ENCODE assay signal across 8 cellular contexts in the genomic region with DNA sequence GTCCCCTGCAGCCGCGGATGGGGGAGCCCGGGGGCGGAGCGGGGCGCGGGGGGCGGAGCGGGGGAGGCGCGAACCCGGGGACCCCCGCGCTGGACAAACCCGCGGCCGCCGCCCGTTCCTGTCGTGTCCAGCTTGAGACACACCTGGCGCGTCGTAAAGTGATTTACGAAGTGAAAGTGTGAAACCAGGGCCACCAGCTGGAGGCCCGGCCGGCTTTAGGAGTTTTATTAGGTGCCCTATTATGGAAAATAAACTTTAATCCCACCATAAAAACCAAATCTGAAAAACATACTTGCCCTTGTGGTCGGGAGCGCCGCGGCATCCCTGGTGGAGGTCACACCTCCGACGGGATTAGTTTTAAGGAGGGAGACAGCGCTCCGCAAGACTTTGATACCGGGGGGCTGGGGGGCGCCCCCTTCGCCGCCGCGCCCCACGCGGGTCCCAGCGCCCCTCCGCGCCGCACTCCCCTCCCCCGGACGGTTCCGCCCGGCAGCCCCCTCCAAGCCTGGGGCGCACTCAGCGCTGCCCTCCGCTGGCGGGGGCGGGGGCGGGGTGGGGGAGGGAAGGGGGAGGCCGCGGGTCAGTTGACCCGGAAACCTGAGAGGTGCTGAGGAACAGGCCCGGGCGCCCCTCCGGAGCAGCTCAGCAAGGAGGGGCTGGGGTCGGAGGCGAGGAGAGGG. TPM values are rescaled to one million over a fixed set of nuclear protein-coding genes. Genes with fewer than 3 reads are reported as not detected.
A peak's percentile ranks its signal among the peaks of the same experiment; 100 is the strongest.
DNase-seq lines count a peak whose midpoint lies in the region; ATAC-seq and TF ChIP-seq lines count a peak whose summit lies in the region.

No MANE protein-coding gene starts in this region.

- H3K9ac ChIP-seq in SK-N-SH: no peak overlapping the region
- 0 out of 2 replicates have a peak overlapping the region, but pooled peaks have one; percentile 39 for H3K9ac ChIP-seq in OCI-LY1 (ENCODE audit: low read length)

- H3K36me3 ChIP-seq in SK-N-SH (replicated peaks in 1 of 2; ENCODE audit: control insufficient read depth in 1 of 2, insufficient read depth in 2 of 2, low read length in 1 of 2) (no peaks in the 10 kb centered on the region), OCI-LY1 (ENCODE audit: insufficient read depth, low read length) (no peaks in the 10 kb centered on the region), gastrocnemius medialis (no peaks in the 10 kb centered on the region)

- intact Hi-C loops in gastrocnemius medialis (cut with DNase I; ENCODE audit: low total_unique reads): no loop called here

- H3K79me2 ChIP-seq in SK-N-SH (ENCODE audit: insufficient read depth) (no peaks in the 10 kb centered on the region), OCI-LY1 (ENCODE audit: insufficient read depth, low read length) (no peaks in the 10 kb centered on the region)

- in situ Hi-C loops in gastrocnemius medialis (cut with MboI; ENCODE audit: low sequenced_read_pairs in 4 of 4): no loop called here

- no peak for TF ChIP-seq POLR2A in gastrocnemius medialis (IDR thresholded peaks at IDR 0.05)

- no peaks in the 10 kb centered on the region for H3K9me2 ChIP-seq in SK-N-SH
- no peaks in the 10 kb centered on the region for H3K9me2 ChIP-seq in OCI-LY1 (ENCODE audit: low read depth, low read length)

- H3K9me3 ChIP-seq in SK-N-SH: no peaks in the 10 kb centered on the region
- H3K9me3 ChIP-seq in OCI-LY1 (ENCODE audit: low read length): no peaks in the 10 kb centered on the region
- no peaks in the 10 kb centered on the region for H3K9me3 ChIP-seq in gastrocnemius medialis

- no peak for TF ChIP-seq RAD21 in SK-N-SH (IDR thresholded peaks at IDR 0.05; ENCODE audit: low read length)

- H3K4me3 ChIP-seq in SK-N-SH (ENCODE audit: low read depth in 2 of 2, low read length in 1 of 2) (peak overlapping the region; percentile 25 to 38), OCI-LY1 (ENCODE audit: low read depth, low read length, poor library complexity, severe bottlenecking) (peak overlapping the region; percentile 63), gastrocnemius medialis (peak overlapping the region in 3 of 4 donors; percentile 30 to 42 (median 40))

- H4K20me1 ChIP-seq in SK-N-SH (ENCODE audit: insufficient read depth) (peaks cover 11% of the 10 kb centered on the region), OCI-LY1 (ENCODE audit: insufficient read depth, low read length) (no peaks in the 10 kb centered on the region)

- DNase-seq in SK-N-SH (peak; percentile 58), gastrocnemius medialis (no peak), SIG-M5 (lab: John Stamatoyannopoulos, UW) (no peak), NCI-H2196 (lab: John Stamatoyannopoulos, UW; ENCODE audit: unreplicated experiment) (no peak), NCI-H446 (lab: John Stamatoyannopoulos, UW) (no peak)

- TF ChIP-seq CTCF in SK-N-SH (IDR thresholded peaks at IDR 0.05) (no peak), OCI-LY1 (IDR thresholded peaks at IDR 0.05; ENCODE audit: low read length) (no peak), gastrocnemius medialis (IDR thresholded peaks at IDR 0.05 in 4 of 5, conservative IDR thresholded peaks at IDR 0.05 in 1 of 5) (no peak)

- 9% methylated on average over 36 of the region's 64 CpGs for WGBS in SK-N-SH (ENCODE audit: low lambda C conversion rate)

- H3F3A ChIP-seq in SK-N-SH (replicated peaks; ENCODE audit: insufficient read depth) (peaks cover 3% of the 10 kb centered on the region), OCI-LY1 (ENCODE audit: insufficient read depth, low read length) (no peaks in the 10 kb centered on the region)

- CTCF ChIA-PET in SK-N-SH (lab: Yijun Ruan, JAX): interaction anchor here (1.1 to 5.1 kb wide), 2 partner anchors 30 to 273 kb away, joined by 3 to 15 read pairs; no protein-coding TSS in a partner anchor

- POLR2A ChIA-PET in SK-N-SH (lab: Yijun Ruan, JAX): no interaction called here

- TF ChIP-seq EP300 in SK-N-SH (IDR thresholded peaks at IDR 0.05; ENCODE audit: borderline replicate concordance in 1 of 2, low read depth in 1 of 2, low read length in 1 of 2): no peak

- H3K27me3 ChIP-seq in SK-N-SH (ENCODE audit: insufficient read depth) (peaks cover 91% of the 10 kb centered on the region), OCI-LY1 (ENCODE audit: insufficient read depth, low read length) (peaks cover 18% of the 10 kb centered on the region; the same call in 1 of the 2 replicates), gastrocnemius medialis (peaks cover 74 to 94% (median 88%) of the 10 kb centered on the region in 3 donors)

- ATAC-seq in SK-N-SH treated with all-trans-retinoic acid at 6 μM for 48 hours: no peak
- ATAC-seq in esophagus mucosa: peak; percentile 10
- no peak for ATAC-seq in gastrocnemius medialis

- H3K27ac ChIP-seq in SK-N-SH (ENCODE audit: low read depth in 2 of 2, low read length in 1 of 2): no peak overlapping the region
- H3K27ac ChIP-seq in OCI-LY1 (ENCODE audit: low read depth, low read length, poor library complexity, severe bottlenecking): no peak overlapping the region
- H3K27ac ChIP-seq in gastrocnemius medialis: no peak overlapping the region

- H3K4me1 ChIP-seq in SK-N-SH (ENCODE audit: control insufficient read depth in 1 of 2, insufficient read depth in 2 of 2, low read depth in 1 of 2, low read length in 1 of 2): peaks cover 10 to 15% of the 10 kb centered on the region in 2 experiments; a peak in 3 of 4 replicates
- peaks cover 17% of the 10 kb centered on the region for H3K4me1 ChIP-seq in OCI-LY1 (ENCODE audit: insufficient read depth, low read length, severe bottlenecking)
- H3K4me1 ChIP-seq in gastrocnemius medialis: peaks cover 7 to 40% of the 10 kb centered on the region in 2 donors

- H2AFZ ChIP-seq in SK-N-SH (ENCODE audit: low read depth): no peak overlapping the region
- 0 out of 2 replicates have a peak overlapping the region, but pooled peaks have one; percentile 57 for H2AFZ ChIP-seq in OCI-LY1 (ENCODE audit: low read length)

- H3K4me2 ChIP-seq in SK-N-SH (peak overlapping the region; percentile 68; the same call in 1 of the 2 replicates), OCI-LY1 (ENCODE audit: low read length) (peak overlapping the region; percentile 92)

TF ChIP-seq in SK-N-SH, 30 proteins besides CTCF, POLR2A, EP300 and RAD21 (continues in another document):
- no peak for TF ChIP-seq FOXJ3 (CRISPR knock-in tag; IDR thresholded peaks at IDR 0.05)
- TF ChIP-seq FOSL2 (IDR thresholded peaks at IDR 0.05; ENCODE audit: borderline replicate concordance, low read depth): no peak
- TF ChIP-seq RFX5 (IDR thresholded peaks at IDR 0.05; ENCODE audit: low read length): no peak
- TF ChIP-seq NRF1 (IDR thresholded peaks at IDR 0.05; ENCODE audit: low read depth, low read length): no peak
- no peak for TF ChIP-seq RXRA (IDR thresholded peaks at IDR 0.05; ENCODE audit: borderline replicate concordance, low read depth)
- TF ChIP-seq MEF2A (IDR thresholded peaks at IDR 0.05; ENCODE audit: borderline replicate concordance, low read depth): no peak
- no peak for TF ChIP-seq PBX3 (IDR thresholded peaks at IDR 0.05)
- TF ChIP-seq SIN3A (IDR thresholded peaks at IDR 0.05; ENCODE audit: borderline replicate concordance, low read depth, low read length): no peak
- no peak for TF ChIP-seq GATA2 (CRISPR knock-in tag; IDR thresholded peaks at IDR 0.05)

TF ChIP-seq in SK-N-SH treated with all-trans-retinoic acid at 6 μM for 48 hours, 23 proteins besides CTCF, POLR2A, EP300 and RAD21 (continues in another document):
- TF ChIP-seq ISL1 (CRISPR knock-in tag; IDR thresholded peaks at IDR 0.05) (no peak), CSRNP3 (CRISPR knock-in tag; IDR thresholded peaks at IDR 0.05) (no peak), ZFP30 (CRISPR knock-in tag; IDR thresholded peaks at IDR 0.05) (no peak), OSR1 (CRISPR knock-in tag; IDR thresholded peaks at IDR 0.05) (no peak), PPARA (CRISPR knock-in tag; IDR thresholded peaks at IDR 0.05; ENCODE audit: borderline replicate concordance) (no peak), TOX (CRISPR knock-in tag; IDR thresholded peaks at IDR 0.05; ENCODE audit: borderline replicate concordance) (no peak), ZFP3 (CRISPR knock-in tag; IDR thresholded peaks at IDR 0.05) (no peak)
- TF ChIP-seq, protein P1, sequence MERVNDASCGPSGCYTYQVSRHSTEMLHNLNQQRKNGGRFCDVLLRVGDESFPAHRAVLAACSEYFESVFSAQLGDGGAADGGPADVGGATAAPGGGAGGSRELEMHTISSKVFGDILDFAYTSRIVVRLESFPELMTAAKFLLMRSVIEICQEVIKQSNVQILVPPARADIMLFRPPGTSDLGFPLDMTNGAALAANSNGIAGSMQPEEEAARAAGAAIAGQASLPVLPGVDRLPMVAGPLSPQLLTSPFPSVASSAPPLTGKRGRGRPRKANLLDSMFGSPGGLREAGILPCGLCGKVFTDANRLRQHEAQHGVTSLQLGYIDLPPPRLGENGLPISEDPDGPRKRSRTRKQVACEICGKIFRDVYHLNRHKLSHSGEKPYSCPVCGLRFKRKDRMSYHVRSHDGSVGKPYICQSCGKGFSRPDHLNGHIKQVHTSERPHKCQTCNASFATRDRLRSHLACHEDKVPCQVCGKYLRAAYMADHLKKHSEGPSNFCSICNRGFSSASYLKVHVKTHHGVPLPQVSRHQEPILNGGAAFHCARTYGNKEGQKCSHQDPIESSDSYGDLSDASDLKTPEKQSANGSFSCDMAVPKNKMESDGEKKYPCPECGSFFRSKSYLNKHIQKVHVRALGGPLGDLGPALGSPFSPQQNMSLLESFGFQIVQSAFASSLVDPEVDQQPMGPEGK (CRISPR knock-in tag; IDR thresholded peaks at IDR 0.05; ENCODE audit: borderline replicate concordance): no peak

RNA-seq across cellular contexts. Expression of gene MNX1, which starts 10.3 kb away (rescaled TPM):
- polyA plus RNA-seq in SK-N-SH (2012; rRNA removed): not detected in 2 replicates
- polyA plus RNA-seq in SK-N-SH (2012; cell fraction: cytosol; rRNA removed): not detected in 2 replicates
- polyA plus RNA-seq in SK-N-SH (2012; cell fraction: nucleus; rRNA removed): not detected in 2 replicates
- total RNA-seq in esophagus mucosa: 0.12 TPM
- total RNA-seq in gastrocnemius medialis: under 1 TPM in 2 of 4 donors, not detected in 2; 0.16 to 0.20 TPM

RNA-seq across cellular contexts. Expression of gene NOM1, which starts 50.7 kb away (rescaled TPM):
- polyA plus RNA-seq in SK-N-SH (2012; rRNA removed): 18.1 and 21.2 TPM in 2 replicates
- polyA plus RNA-seq in SK-N-SH (2012; cell fraction: cytosol; rRNA removed): 9.9 and 11.3 TPM in 2 replicates
- 53.1 and 72.3 TPM in 2 replicates for polyA plus RNA-seq in SK-N-SH (2012; cell fraction: nucleus; rRNA removed)
- total RNA-seq in esophagus mucosa (11.9 TPM), gastrocnemius medialis (10 to 100 TPM; 12.9 to 18.0 (median 14.3) TPM)
